8 cellular contexts compared by ENCODE assay signal in genomic region chr9:136665704-136666363, GRCh38. TPM values are rescaled to one million over a fixed set of nuclear protein-coding genes. Genes with fewer than 3 reads are reported as not detected.
DNase-seq lines count a peak whose midpoint lies in the region; ATAC-seq and TF ChIP-seq lines count a peak whose summit lies in the region.

No MANE protein-coding gene starts in this region.

- H3K9me3 Mint-ChIP-seq in chondrocyte (ENCODE audit: low read depth) = no peaks in the 10 kb centered on the region

- H2BK12ac ChIP-seq in neuronal stem cell (ENCODE audit: low read length) = no peak overlapping the region

- H4K8ac ChIP-seq in neuronal stem cell (ENCODE audit: low read depth, low read length) = no peak overlapping the region

- no peaks in the 10 kb centered on the region for H3K36me3 Mint-ChIP-seq in chondrocyte (ENCODE audit: low read depth)

- no peak overlapping the region for H2BK15ac ChIP-seq in neuronal stem cell (ENCODE audit: low read length)

- DNase-seq in D341Med (ENCODE audit: low spot score) (peak; percentile 80), chondrocyte (ENCODE audit: low spot score) (no peak), neuronal stem cell (ENCODE audit: low spot score) (no peak), midbrain (lab: John Stamatoyannopoulos, UW) (no peak), amygdala (lab: John Stamatoyannopoulos, UW) (no peak)

- no peak overlapping the region for H2BK120ac ChIP-seq in neuronal stem cell (ENCODE audit: low read depth, low read length)

- H3K4me1 Mint-ChIP-seq in chondrocyte (ENCODE audit: low read depth) = peaks cover 7% of the 10 kb centered on the region

- H3K4me3 Mint-ChIP-seq in chondrocyte (ENCODE audit: unreplicated experiment) = no peak overlapping the region

- H3K9ac ChIP-seq in neuronal stem cell (ENCODE audit: low read depth, low read length, poor library complexity) = peak overlapping the region; percentile 86

- peaks cover 0 to 25% (median 0%) of the 10 kb centered on the region in 3 experiments for H3K27me3 ChIP-seq in neuronal stem cell (ENCODE audit: control insufficient read depth in 3 of 3, insufficient read depth in 3 of 3, low read depth in 1 of 3, low read length in 3 of 3)

- peak; percentile 27 for TF ChIP-seq CTCF in chondrocyte (IDR thresholded peaks at IDR 0.05)

- H3K9me3 ChIP-seq in neuronal stem cell (replicated peaks in 1 of 2; ENCODE audit: control insufficient read depth in 2 of 2, insufficient read depth in 1 of 2, low read depth in 1 of 2, low read length in 2 of 2) = no peaks in the 10 kb centered on the region

- H3K14ac ChIP-seq in neuronal stem cell (ENCODE audit: low read length) = no peak overlapping the region

- peak overlapping the region; percentile 93 for H3K4me2 ChIP-seq in neuronal stem cell (ENCODE audit: insufficient read depth, low read length, poor library complexity, severe bottlenecking)

- no peak for ATAC-seq in HG03097 (IDR thresholded peaks at IDR 0.05; ENCODE audit: low FRiP score, unreplicated experiment)
- no peak for ATAC-seq in GM21367 (IDR thresholded peaks at IDR 0.05; ENCODE audit: unreplicated experiment)

- no peak for TF ChIP-seq RAD21 in Ishikawa (IDR thresholded peaks at IDR 0.05; ENCODE audit: low read depth)

- no peak overlapping the region for H3K27ac ChIP-seq in neuronal stem cell (replicated peaks; ENCODE audit: low read length)

- H2BK5ac ChIP-seq in neuronal stem cell (ENCODE audit: low read length) = no peak overlapping the region

- peak overlapping the region; percentile 83 for H2AK5ac ChIP-seq in neuronal stem cell (ENCODE audit: low read depth, low read length)

- no peaks in the 10 kb centered on the region for H3K36me3 ChIP-seq in neuronal stem cell (replicated peaks in 1 of 2; ENCODE audit: control insufficient read depth in 2 of 2, insufficient read depth in 2 of 2, low read length in 2 of 2)

- H3K27ac Mint-ChIP-seq in chondrocyte (ENCODE audit: unreplicated experiment) = no peak overlapping the region

- no peaks in the 10 kb centered on the region for H3K27me3 Mint-ChIP-seq in chondrocyte (ENCODE audit: low read depth)

- H2AFZ ChIP-seq in neuronal stem cell (ENCODE audit: low read length) = peak overlapping the region; percentile 76

- H4K91ac ChIP-seq in neuronal stem cell (ENCODE audit: low read depth, low read length, poor library complexity) = no peak overlapping the region

- H3K4me1 ChIP-seq in neuronal stem cell (ENCODE audit: control insufficient read depth in 2 of 2, insufficient read depth in 1 of 2, low read depth in 1 of 2, low read length in 2 of 2) = peaks cover 16 to 33% of the 10 kb centered on the region in 2 donors

- H3K23ac ChIP-seq in neuronal stem cell (ENCODE audit: low read depth, low read length, poor library complexity) = no peak overlapping the region

- H3K79me1 ChIP-seq in neuronal stem cell (ENCODE audit: low read depth, low read length) = peaks cover 2% of the 10 kb centered on the region

- no CpG with 5 or more reads among the region's 108 CpGs for WGBS in neuronal stem cell (ENCODE audit: extremely low coverage in 2 of 2, insufficient read length in 2 of 2, insufficient replicate concordance in 1 of 2), 2 donors

- H3K4ac ChIP-seq in neuronal stem cell (ENCODE audit: low read length) = no peak overlapping the region

- H3K4me3 ChIP-seq in neuronal stem cell (ENCODE audit: low read length in 2 of 2) = peak overlapping the region; percentile 44 to 85

- H3K18ac ChIP-seq in neuronal stem cell (ENCODE audit: low read length) = peak overlapping the region; percentile 90

- no peak for TF ChIP-seq EP300 in Ishikawa (IDR thresholded peaks at IDR 0.05; ENCODE audit: borderline replicate concordance)

TF ChIP-seq in Ishikawa, 13 proteins besides CTCF, POLR2A, EP300 and RAD21:
- no peak for TF ChIP-seq FOXM1 (IDR thresholded peaks at IDR 0.05; ENCODE audit: borderline replicate concordance, low read depth)
- peak; percentile 55; the same call in 1 of the 2 replicates for TF ChIP-seq ZBTB7A (IDR thresholded peaks at IDR 0.05; ENCODE audit: low read depth)

RNA-seq across cellular contexts. Expression of gene EGFL7, which starts 3.1 kb away (rescaled TPM):
- 5.4 to 7.8 TPM (median 7.0 TPM) in 3 replicates for total RNA-seq in chondrocyte
- polyA plus RNA-seq in neuronal stem cell (2013, experiment 1 of 2) = 33.1 TPM
- 32.0 TPM for polyA plus RNA-seq in neuronal stem cell (2013, experiment 2 of 2)

RNA-seq across cellular contexts. Expression of gene AGPAT2, which starts 21.4 kb away (rescaled TPM):
- 23.4 to 39.8 TPM (median 39.1 TPM) in 3 replicates for total RNA-seq in chondrocyte
- 3.7 TPM for polyA plus RNA-seq in neuronal stem cell (2013, experiment 1 of 2)
- 3.5 TPM for polyA plus RNA-seq in neuronal stem cell (2013, experiment 2 of 2)

RNA-seq across cellular contexts. Expression of gene DIPK1B, which starts 46.5 kb away (rescaled TPM):
- 8.2 to 9.2 TPM (median 8.5 TPM) in 3 replicates for total RNA-seq in chondrocyte
- polyA plus RNA-seq in neuronal stem cell (2013, experiment 1 of 2) = 40.0 TPM
- 39.1 TPM for polyA plus RNA-seq in neuronal stem cell (2013, experiment 2 of 2)
